In the genomic region with DNA sequence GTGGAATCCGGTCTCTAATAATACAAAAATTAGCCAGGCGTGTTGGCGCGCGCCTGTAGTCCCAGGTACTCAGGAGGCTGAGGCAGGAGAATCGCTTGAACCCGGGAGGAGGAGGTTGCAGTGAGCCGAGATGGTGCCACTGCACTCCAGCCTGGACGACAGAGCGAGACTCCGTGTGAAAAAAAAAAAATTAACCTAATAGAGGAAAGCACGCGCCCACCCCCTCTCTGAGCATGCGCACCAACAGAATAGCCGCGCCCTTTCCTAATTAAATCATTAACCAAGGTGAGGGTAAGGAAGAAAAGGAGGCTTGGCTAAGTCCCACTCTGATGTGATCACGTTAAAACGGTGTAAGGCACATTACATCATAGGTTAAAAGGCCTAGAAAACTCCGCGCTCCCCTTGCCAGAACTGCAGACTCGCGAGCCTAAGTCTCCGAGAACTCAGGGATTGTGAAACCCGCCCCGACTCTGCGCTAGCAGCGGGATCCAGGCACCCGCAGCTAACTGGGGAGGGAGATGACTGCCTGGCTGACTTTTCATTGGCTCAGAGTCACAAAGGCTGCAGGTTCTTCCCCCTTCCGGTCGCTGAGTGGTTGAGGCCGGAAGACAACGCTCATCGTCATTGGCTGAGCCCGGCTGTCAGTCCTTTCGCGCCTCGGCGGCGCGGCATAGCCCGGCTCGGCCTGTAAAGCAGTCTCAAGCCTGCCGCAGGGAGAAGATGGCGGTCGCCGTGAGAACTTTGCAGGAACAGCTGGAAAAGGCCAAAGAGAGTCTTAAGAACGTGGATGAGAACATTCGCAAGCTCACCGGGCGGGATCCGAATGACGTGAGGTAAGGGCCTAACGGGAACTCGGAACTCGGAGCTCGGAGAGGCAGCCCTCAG, we compare ENCODE assay signal across 8 cellular contexts. TPM values are rescaled to one million over a fixed set of nuclear protein-coding genes. Genes with fewer than 3 reads are reported as not detected.
A peak's percentile ranks its signal among the peaks of the same experiment; 100 is the strongest.
DNase-seq lines count a peak whose midpoint lies in the region; ATAC-seq lines count a peak whose summit lies in the region.

TSS of gene PNN (plus strand) at position 695 of the 885 bp plus-strand sequence. CDS start at position 721, 26 bp downstream.

- DNase-seq in NCI-H1092 treated with DMSO at 0.1 percent for 48 hours (lab: John Stamatoyannopoulos, UW) (peak; percentile 100), SKM-1 (lab: John Stamatoyannopoulos, UW; ENCODE audit: unreplicated experiment) (peak; percentile 87), glomerular endothelial cell (ENCODE audit: extremely low read depth, low read depth, low spot score) (peak; percentile 98), occipital lobe (lab: John Stamatoyannopoulos, UW) (peak; percentile 98)
- DNase-seq in activated naive CD4-positive, alpha-beta T cell treated with anti-CD3 and anti-CD28 coated beads, Interleukin-2, amount 50 U/mL, for 72 hours (ENCODE audit: low spot score in 2 of 2), result peak; percentile 90 to 99

- peak; percentile 92 for ATAC-seq in HG02610 (IDR thresholded peaks at IDR 0.05; ENCODE audit: unreplicated experiment)
- peak; percentile 91 to 93 for ATAC-seq in activated naive CD4-positive, alpha-beta T cell treated with anti-CD3 and anti-CD28 coated beads, Interleukin-2, amount 50 U/mL, for 72 hours

- peak within 1 kb of the TSS; percentile 98 to 100 for H3K27ac Mint-ChIP-seq in activated naive CD4-positive, alpha-beta T cell treated with anti-CD3 and anti-CD28 coated beads, Interleukin-2, amount 50 U/mL, for 72 hours

- H3K4me3 ChIP-seq in GM08714 (ENCODE audit: low read length), result peak within 1 kb of the TSS; percentile 95

- H3K27ac ChIP-seq in temporal lobe (ENCODE audit: low read depth, low read length), result peak within 1 kb of the TSS; percentile 87

- H3K36me3 Mint-ChIP-seq in activated naive CD4-positive, alpha-beta T cell treated with anti-CD3 and anti-CD28 coated beads, Interleukin-2, amount 50 U/mL, for 72 hours, result peaks cover 38 to 42% of the 10 kb centered on the region in 2 donors

- no peaks in the 10 kb centered on the region for H3K9me3 Mint-ChIP-seq in activated naive CD4-positive, alpha-beta T cell treated with anti-CD3 and anti-CD28 coated beads, Interleukin-2, amount 50 U/mL, for 72 hours

RNA-seq across cellular contexts. Expression of gene PNN, which starts in this region (rescaled TPM):
- total RNA-seq in activated naive CD4-positive, alpha-beta T cell treated with anti-CD3 and anti-CD28 coated beads, Interleukin-2, amount 50 U/mL, for 72 hours, result 100 to 1,000 TPM; 114 to 122 TPM
- 17.0 and 28.9 TPM in 2 replicates for total RNA-seq in glomerular endothelial cell
- 33.1 TPM for total RNA-seq in occipital lobe
- total RNA-seq in temporal lobe, result 34.7 TPM

Comparison
In these comparisons a context has a peak if more than half of its experiments do, and no peak if none do; other contexts are left out.
1. Peak in every context shown above with its lines: DNase-seq, ATAC-seq, H3K4me3 ChIP-seq and H3K27ac ChIP-seq.